In genomic region chr3:134371542-134372324, GRCh38 we compare ENCODE assay signal across 9 cellular contexts. TPM values are rescaled to one million over a fixed set of nuclear protein-coding genes. Genes with fewer than 3 reads are reported as not detected.
DNase-seq lines count a peak whose midpoint lies in the region; ATAC-seq, FAIRE-seq and TF ChIP-seq lines count a peak whose summit lies in the region.
"Had no signal": no experiment of that assay in that cellular context is flagged by ENCODE, and none has a peak within 500 bp of the region (broad histone marks: within the 10 kb centered on the region; RNA-seq: fewer than 3 reads in every experiment).

No MANE protein-coding gene starts in this region.

- H3K27ac ChIP-seq in brain microvascular endothelial cell (peak overlapping the region; percentile 98), kidney (ENCODE audit: low read depth in 2 of 2, low read length in 2 of 2) (peak overlapping the region; percentile 97 to 99), stomach (peak overlapping the region; percentile 34 to 100 (median 98)), testis (no peak overlapping the region)

- intact Hi-C loops in kidney (cut with DNase I) (loop anchor here (10.0 kb wide), 1 partner anchor 103 kb away; no protein-coding TSS in a partner anchor), stomach (cut with DNase I; ENCODE audit: low total_unique reads) (loop anchor here (10.0 kb wide), 1 partner anchor 103 kb away; no protein-coding TSS in a partner anchor), testis (cut with DNase I; ENCODE audit: low total_unique reads) (loop anchor here (5.0 kb wide), 1 partner anchor 91 kb away; no protein-coding TSS in a partner anchor)

- no peak for ATAC-seq in HG03135 (IDR thresholded peaks at IDR 0.05; ENCODE audit: unreplicated experiment)

- H3K27me3 ChIP-seq in brain microvascular endothelial cell (replicated peaks) (no peaks in the 10 kb centered on the region), stomach (peaks cover 0 to 27% (median 0%) of the 10 kb centered on the region in 3 donors), testis (no peaks in the 10 kb centered on the region)

- TF ChIP-seq POLR2A in stomach (IDR thresholded peaks at IDR 0.05) (no peak), testis (IDR thresholded peaks at IDR 0.05) (no peak)

- TF ChIP-seq CTCF in HFF-Myc (IDR thresholded peaks at IDR 0.05; ENCODE audit: low read depth, low read length, missing control alignments) (no peak), brain microvascular endothelial cell (IDR thresholded peaks at IDR 0.05; ENCODE audit: low read depth, low read length, missing control alignments) (no peak), kidney (IDR thresholded peaks at IDR 0.05; ENCODE audit: borderline replicate concordance, extremely low read depth, insufficient read depth) (peak; percentile 12), stomach (IDR thresholded peaks at IDR 0.05) (no peak), testis (IDR thresholded peaks at IDR 0.05) (no peak)

- H3K9ac ChIP-seq in kidney (ENCODE audit: low read length in 2 of 2): peak overlapping the region; percentile 84 to 88

- 41 to 61% (median 49%) methylated on average over 7 of the region's 7 CpGs for WGBS in stomach, 5 donors
- 74 to 75% methylated on average over 7 of the region's 7 CpGs for WGBS in testis, 2 donors

- no peak for TF ChIP-seq EP300 in stomach (IDR thresholded peaks at IDR 0.05)

- no peaks in the 10 kb centered on the region for H3K9me3 ChIP-seq in kidney (ENCODE audit: control insufficient read depth in 1 of 2, low read length in 2 of 2)
- H3K9me3 ChIP-seq in stomach: no peaks in the 10 kb centered on the region
- H3K9me3 ChIP-seq in testis: no peaks in the 10 kb centered on the region

- H3K4me3 ChIP-seq in HFF-Myc (replicated peaks; ENCODE audit: low read depth, low read length) (peak overlapping the region; percentile 95), brain microvascular endothelial cell (ENCODE audit: low read depth, low read length) (peak overlapping the region; percentile 92), kidney (ENCODE audit: low read length in 2 of 2) (peak overlapping the region; percentile 64 to 95), stomach (peak overlapping the region; percentile 57 to 85 (median 61)), testis (no peak overlapping the region)

- DNase-seq in HFF-Myc (ENCODE audit: extremely low read depth, low read depth) (no peak), brain microvascular endothelial cell (peak; percentile 56), kidney (peak; percentile 41), stomach (no peak), DMS 273 treated with DMSO at 0.1 percent for 48 hours (lab: John Stamatoyannopoulos, UW) (no peak), NCI-H1694 treated with DMSO at 0.1 percent for 48 hours (lab: John Stamatoyannopoulos, UW) (no peak), testis (no peak)
- DNase-seq: hippocampal formation had no signal

- H3K4me1 ChIP-seq in kidney (ENCODE audit: control insufficient read depth in 1 of 2, insufficient read depth in 1 of 2, low read depth in 1 of 2, low read length in 2 of 2) (peaks cover 69 to 70% of the 10 kb centered on the region in 2 donors), stomach (peaks cover 73 to 88% (median 82%) of the 10 kb centered on the region in 4 donors), testis (peaks cover 26% of the 10 kb centered on the region)

- in situ Hi-C loops in brain microvascular endothelial cell (cut with HindIII; ENCODE audit: low pct_ligation_motif_present, low sequenced_read_pairs): no loop called here

- no peak for FAIRE-seq in kidney (lab: Jason Lieb, UNC)

- H3K36me3 ChIP-seq in brain microvascular endothelial cell (replicated peaks): peaks cover 49% of the 10 kb centered on the region
- peaks cover 21 to 47% of the 10 kb centered on the region in 2 donors for H3K36me3 ChIP-seq in kidney (ENCODE audit: control insufficient read depth in 1 of 2, insufficient read depth in 2 of 2, low read length in 2 of 2)
- peaks cover 40 to 49% (median 48%) of the 10 kb centered on the region in 4 donors for H3K36me3 ChIP-seq in stomach
- H3K36me3 ChIP-seq in testis (ENCODE audit: low read depth, missing control alignments): no peaks in the 10 kb centered on the region

RNA-seq across cellular contexts. Expression of gene AMOTL2, which starts 2.5 kb away (rescaled TPM):
- 83.5 TPM for total RNA-seq in kidney
- polyA plus RNA-seq in kidney (ENCODE audit: insufficient read depth, low read depth, low replicate concordance): 19.5 TPM
- 100 to 1,000 TPM in 1 of 5 donors, 10 to 100 TPM in 4; 29.3 to 782 (median 54.9) TPM for total RNA-seq in stomach
- polyA plus RNA-seq in stomach: 10 to 100 TPM; 10.6 to 16.6 (median 13.8) TPM
- 10 to 100 TPM; 35.8 to 61.0 TPM for total RNA-seq in testis
- 19.6 TPM for polyA plus RNA-seq in testis (ENCODE audit: insufficient read depth, low read depth, low replicate concordance)

Comparison
In these comparisons a context has a peak if more than half of its experiments do, and no peak if none do; other contexts are left out.
1. DNase-seq: peak in brain microvascular endothelial cell (single experiment) and kidney (single experiment); none in HFF-Myc (single experiment), stomach (single experiment), DMS 273 treated with DMSO at 0.1 percent for 48 hours (single experiment), NCI-H1694 treated with DMSO at 0.1 percent for 48 hours (single experiment) and testis (single experiment).
2. H3K4me3 ChIP-seq: peak in HFF-Myc (single experiment), brain microvascular endothelial cell (single experiment), kidney (2 of 2) and stomach (4 of 4); none in testis (0 of 2).
3. H3K27ac ChIP-seq: peak in brain microvascular endothelial cell (single experiment), kidney (2 of 2) and stomach (5 of 5); none in testis (0 of 2).